12 cellular contexts compared by ENCODE assay signal in genomic region chr22:41638124-41638523, GRCh38.
"Had no signal": no experiment of that assay in that cellular context is flagged by ENCODE, and none has a peak within 500 bp of the region (broad histone marks: within the 10 kb centered on the region; RNA-seq: fewer than 3 reads in every experiment).

No MANE protein-coding gene starts in this region.

- DNase-seq: activated CD4-positive, alpha-beta T cell treated with anti-CD3 and anti-CD28 coated beads, Interleukin-2, amount 10 ng/mL, durations not matched to agents 7 days and 5 days; activated CD8-positive, alpha-beta memory T cell treated with anti-CD3 and anti-CD28 coated beads for 24 hours; activated naive CD4-positive, alpha-beta T cell; activated naive CD8-positive, alpha-beta T cell treated with anti-CD3 and anti-CD28 coated beads, Interleukin-2, amount 10 ng/mL, durations not matched to agents 7 days and 5 days; endodermal cell; right cardiac atrium; small intestine; stimulated activated CD4-positive, alpha-beta T cell treated with anti-CD3 and anti-CD28 coated beads, Interleukin-4, amount 100 ng/mL, for 4 hours; stimulated activated CD8-positive, alpha-beta memory T cell treated with anti-CD3 and anti-CD28 coated beads, Interleukin-4, amount 100 ng/mL, for 48 hours; stimulated activated naive CD8-positive, alpha-beta T cell treated with anti-CD3 and anti-CD28 coated beads, Interleukin-15, Interleukin-2, amounts not matched to agents 100 U/mL and 50 U/mL, for 24 hours; transverse colon had no signal

- H3K9me3 ChIP-seq: transverse colon had no signal

- H3K27ac ChIP-seq: transverse colon had no signal

- H3K4me3 ChIP-seq: transverse colon had no signal

- ATAC-seq: natural killer cell treated with Interleukin-12 subunit alpha and Interleukin-12 subunit beta and Interleukin-15 and Interleukin-18, amount 100 ng/mL, for 72 hours; right cardiac atrium; stimulated activated naive CD8-positive, alpha-beta T cell treated with anti-CD3 and anti-CD28 coated beads, Interleukin-15, Interleukin-2, amounts not matched to agents 100 U/mL and 50 U/mL, for 24 hours had no signal

- H3K27me3 ChIP-seq: transverse colon had no signal
